In genomic region chr22:25397616-25398015, GRCh38 we compare ENCODE assay signal across 1 cellular context.
TF ChIP-seq lines count a peak whose summit lies in the region.

No MANE protein-coding gene starts in this region.

TF ChIP-seq in GM12878, 131 proteins besides CTCF, POLR2A, EP300 and RAD21:
- TF ChIP-seq BHLHE40 (IDR thresholded peaks at IDR 0.05; ENCODE audit: borderline replicate concordance in 1 of 2, low read depth in 2 of 2, low read length in 1 of 2), result peak in 1 of 2 experiments; percentile 31; a peak in 1 of 4 replicates
- no peak for TF ChIP-seq ZBED1 (IDR thresholded peaks at IDR 0.05; ENCODE audit: borderline replicate concordance)
- TF ChIP-seq CREM (IDR thresholded peaks at IDR 0.05; ENCODE audit: low read depth), result no peak
